In the genomic region with DNA sequence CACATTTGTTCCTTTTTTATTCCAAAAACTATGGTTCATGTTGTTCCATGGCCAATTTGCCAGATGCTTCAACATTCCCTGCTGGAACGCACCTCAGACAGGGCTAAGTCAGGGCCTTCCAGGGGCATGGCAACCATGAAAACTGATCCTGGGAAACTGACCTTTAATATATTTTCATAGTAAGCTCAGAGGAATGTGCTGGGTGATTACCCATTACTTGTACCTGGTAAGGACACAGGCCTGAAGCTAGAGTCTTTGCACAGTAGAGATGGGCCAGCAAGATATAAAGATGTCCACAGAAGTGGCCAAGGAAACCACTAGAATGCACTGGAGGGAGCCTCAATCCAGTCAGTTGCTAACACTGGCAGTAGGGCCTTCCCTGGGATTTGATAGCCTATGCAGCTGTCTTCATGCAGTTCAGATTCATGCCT, we compare ENCODE assay signal across 20 cellular contexts.
DNase-seq lines count a peak whose midpoint lies in the region; ATAC-seq, FAIRE-seq and TF ChIP-seq lines count a peak whose summit lies in the region.
"Had no signal": no experiment of that assay in that cellular context is flagged by ENCODE, and none has a peak within 500 bp of the region (broad histone marks: within the 10 kb centered on the region; RNA-seq: fewer than 3 reads in every experiment).

No MANE protein-coding gene starts in this region.

- no peak overlapping the region for H4K91ac ChIP-seq in H1 (replicated peaks; ENCODE audit: insufficient read length, low read length)

- H2AFZ ChIP-seq in H1 (ENCODE audit: low read length) = no peak overlapping the region

- H3K23me2 ChIP-seq in H1 (ENCODE audit: low read depth, low read length) = no peaks in the 10 kb centered on the region

- TF ChIP-seq RAD21 in H1 (IDR thresholded peaks at IDR 0.05 in 1 of 2, conservative IDR thresholded peaks at IDR 0.05 in 1 of 2; ENCODE audit: low read depth in 2 of 2, low read length in 2 of 2) = no peak

- no peaks in the 10 kb centered on the region for H4K20me1 ChIP-seq in H1 (replicated peaks in 1 of 2; ENCODE audit: control insufficient read depth in 1 of 2, insufficient read depth in 2 of 2, low read length in 2 of 2)

- H4K8ac ChIP-seq in H1 (ENCODE audit: extremely low read depth, insufficient read depth, low read length) = no peak overlapping the region

- H3K79me1 ChIP-seq in H1 (ENCODE audit: low read depth, low read length) = no peaks in the 10 kb centered on the region

- H2AK5ac ChIP-seq in H1 (ENCODE audit: low read depth, low read length) = no peak overlapping the region

- TF ChIP-seq CTCF in AG10803 (conservative IDR thresholded peaks at IDR 0.05; ENCODE audit: low read length) = no peak
- no peak for TF ChIP-seq CTCF in H1 (IDR thresholded peaks at IDR 0.05; ENCODE audit: control extremely low read depth in 1 of 3, insufficient read depth in 1 of 3, low read depth in 1 of 3, low read length in 3 of 3)

- H2BK20ac ChIP-seq in H1 (ENCODE audit: low read length) = no peak overlapping the region

- H3K4me1 ChIP-seq in H1 (replicated peaks in 1 of 4; ENCODE audit: control insufficient read depth in 3 of 4, insufficient read depth in 4 of 4, low read length in 3 of 4) = peaks cover 0 to 7% (median 5%) of the 10 kb centered on the region in 4 experiments; a peak in 4 of 7 replicates
- H3K4me1 ChIP-seq: A549, Caco-2, SJCRH30 had no signal

- TF ChIP-seq POLR2A in H1 (IDR thresholded peaks at IDR 0.05; ENCODE audit: control extremely low read depth in 1 of 2, low read depth in 2 of 2, low read length in 2 of 2) = no peak

- no peak overlapping the region for H2BK5ac ChIP-seq in H1 (ENCODE audit: low read depth, low read length)

- no peaks in the 10 kb centered on the region for H3K36me3 ChIP-seq in H1 (ENCODE audit: control insufficient read depth in 2 of 4, insufficient read depth in 4 of 4, low read length in 3 of 4)
- H3K36me3 ChIP-seq: SJCRH30 had no signal

- FAIRE-seq in H1 (lab: Jason Lieb, UNC) = no peak
- FAIRE-seq: A549, H54, HepG2 had no signal

- H3K9ac ChIP-seq in H1 (replicated peaks in 1 of 4; ENCODE audit: extremely low read depth in 1 of 4, low read depth in 3 of 4, low read length in 3 of 4) = no peak overlapping the region
- H3K9ac ChIP-seq: KMS-11 had no signal

- CTCF ChIA-PET in H1 (lab: Charles Lee; ENCODE audit: partially characterized antibody) = interaction anchor here (1.0 to 1.9 kb wide), 3 partner anchors 9 to 371 kb away, joined by 3 to 5 read pairs (median 4); no protein-coding TSS in a partner anchor

- H3K14ac ChIP-seq in H1 (ENCODE audit: insufficient read length) = no peak overlapping the region

- no peak overlapping the region for H3K56ac ChIP-seq in H1 (replicated peaks; ENCODE audit: insufficient read length, low read depth, low read length)

- H3K4ac ChIP-seq in H1 (replicated peaks; ENCODE audit: insufficient read length, low read depth, low read length) = no peak overlapping the region

- H3K4me3 ChIP-seq in AG10803 (ENCODE audit: low read length) (no peak overlapping the region), H1 (ENCODE audit: extremely low read depth in 1 of 4, insufficient read depth in 2 of 4, low read depth in 3 of 4, low read length in 4 of 4) (no peak overlapping the region)
- H3K4me3 ChIP-seq: A549, SJCRH30 had no signal

- POLR2A ChIA-PET in H1 (lab: Charles Lee; ENCODE audit: partially characterized antibody) = no interaction called here

- DNase-seq in AG10803 (ENCODE audit: low read depth) = peak; percentile 36
- peak; percentile 31 for DNase-seq in LHCN-M2 (ENCODE audit: low read depth)
- DNase-seq in H1 (ENCODE audit: low read depth in 1 of 2, low spot score in 2 of 2) = no peak
- peak; percentile 90 for DNase-seq in myocyte (ENCODE audit: low read depth)
- no peak for DNase-seq in superior temporal gyrus (ENCODE audit: extremely low spot score)
- DNase-seq: Caco-2, DMS79 treated with DMSO at 0.1 percent for 48 hours, GF-D8, NCI-H1105 treated with DMSO at 0.1 percent for 48 hours, NCI-H187, NCI-H2171, NCI-H510A treated with DMSO at 0.1 percent for 48 hours had no signal

- H3K9me3 ChIP-seq in H1 (ENCODE audit: insufficient read depth in 2 of 2, low read depth in 1 of 2, low read length in 1 of 2) = no peaks in the 10 kb centered on the region
- H3K9me3 ChIP-seq: A549, Caco-2, SJCRH30 had no signal

- H3K23ac ChIP-seq in H1 (ENCODE audit: insufficient read length) = no peak overlapping the region

- WGBS in H1 (ENCODE audit: extremely low coverage in 1 of 2, insufficient coverage in 1 of 2, insufficient read length in 1 of 2, insufficient replicate concordance in 2 of 2, low coverage in 1 of 2, low lambda C conversion rate in 2 of 2, missing lambda C conversion rate in 1 of 2), 2 experiments = 77% methylated on average over 1 of the region's 1 CpG; no CpG with 5 or more reads in 1 of the 2 experiments

- no peaks in the 10 kb centered on the region for H3K79me2 ChIP-seq in H1 (ENCODE audit: control insufficient read depth in 1 of 2, insufficient read depth in 2 of 2, low read length in 2 of 2)

- H2BK15ac ChIP-seq in H1 (ENCODE audit: low read length) = peak overlapping the region; percentile 13; the same call in 1 of the 2 replicates

- ATAC-seq in GM18868 (IDR thresholded peaks at IDR 0.05; ENCODE audit: unreplicated experiment) (no peak), HG03457 (IDR thresholded peaks at IDR 0.05; ENCODE audit: unreplicated experiment) (no peak), HG02884 (IDR thresholded peaks at IDR 0.05; ENCODE audit: unreplicated experiment) (no peak)
- ATAC-seq: A549, HepG2 had no signal

- no peaks in the 10 kb centered on the region; a peak in 1 of 7 replicates for H3K27me3 ChIP-seq in H1 (replicated peaks in 1 of 4; ENCODE audit: control insufficient read depth in 3 of 4, extremely low read depth in 1 of 4, insufficient read depth in 3 of 4, low read length in 3 of 4)
- H3K27me3 ChIP-seq: SJCRH30 had no signal

- no peak overlapping the region for H4K5ac ChIP-seq in H1 (ENCODE audit: insufficient read length, low read depth, low read length)

- no peak overlapping the region for H3K18ac ChIP-seq in H1 (ENCODE audit: extremely low read depth, low read length)

- no peak for TF ChIP-seq EP300 in H1 (IDR thresholded peaks at IDR 0.05; ENCODE audit: borderline replicate concordance in 1 of 2, low read depth in 2 of 2, low read length in 2 of 2)

- no peak overlapping the region for H2BK120ac ChIP-seq in H1 (replicated peaks; ENCODE audit: low read depth, low read length)

- no peak overlapping the region for H3K4me2 ChIP-seq in H1 (ENCODE audit: insufficient read depth in 1 of 2, low read depth in 2 of 2, low read length in 2 of 2)
- H3K4me2 ChIP-seq: A549, KMS-11 had no signal

- H3K27ac ChIP-seq in H1 (ENCODE audit: low read depth, low read length) = no peak overlapping the region
- H3K27ac ChIP-seq: A549, KMS-11, SJCRH30 had no signal

- no peak overlapping the region for H2BK12ac ChIP-seq in H1 (ENCODE audit: low read depth, low read length)

TF ChIP-seq in H1, 55 proteins besides CTCF, POLR2A, EP300 and RAD21 (continues in another document):
- TF ChIP-seq ASH2L (IDR thresholded peaks at IDR 0.05; ENCODE audit: low read length) (no peak), GTF2F1 (IDR thresholded peaks at IDR 0.05; ENCODE audit: borderline replicate concordance, low read depth, low read length) (no peak), CBX5 (IDR thresholded peaks at IDR 0.05; ENCODE audit: low read depth, low read length) (no peak)
- TF ChIP-seq, protein P1, sequence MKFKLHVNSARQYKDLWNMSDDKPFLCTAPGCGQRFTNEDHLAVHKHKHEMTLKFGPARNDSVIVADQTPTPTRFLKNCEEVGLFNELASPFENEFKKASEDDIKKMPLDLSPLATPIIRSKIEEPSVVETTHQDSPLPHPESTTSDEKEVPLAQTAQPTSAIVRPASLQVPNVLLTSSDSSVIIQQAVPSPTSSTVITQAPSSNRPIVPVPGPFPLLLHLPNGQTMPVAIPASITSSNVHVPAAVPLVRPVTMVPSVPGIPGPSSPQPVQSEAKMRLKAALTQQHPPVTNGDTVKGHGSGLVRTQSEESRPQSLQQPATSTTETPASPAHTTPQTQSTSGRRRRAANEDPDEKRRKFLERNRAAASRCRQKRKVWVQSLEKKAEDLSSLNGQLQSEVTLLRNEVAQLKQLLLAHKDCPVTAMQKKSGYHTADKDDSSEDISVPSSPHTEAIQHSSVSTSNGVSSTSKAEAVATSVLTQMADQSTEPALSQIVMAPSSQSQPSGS (IDR thresholded peaks at IDR 0.05; ENCODE audit: low read length) = no peak

Comparison
In these comparisons a context has a peak if more than half of its experiments do, and no peak if none do; other contexts are left out.
1. DNase-seq: peak in AG10803 (single experiment), LHCN-M2 (single experiment) and myocyte (single experiment); none in H1 (0 of 2) and superior temporal gyrus (single experiment).